8 cellular contexts compared by ENCODE assay signal in genomic region chr19:37906868-37907734, GRCh38. TPM values are rescaled to one million over a fixed set of nuclear protein-coding genes. Genes with fewer than 3 reads are reported as not detected.
DNase-seq lines count a peak whose midpoint lies in the region; ATAC-seq and TF ChIP-seq lines count a peak whose summit lies in the region.

Gene SIPA1L3 (plus strand): TSS chr19:37907208. CDS start chr19:38081566, 174,358 bp downstream.

- H3K9me3 Mint-ChIP-seq in WTC11 (no peaks in the 10 kb centered on the region), immature natural killer cell (no peaks in the 10 kb centered on the region)

- H3K36me3 Mint-ChIP-seq in WTC11 (no peaks in the 10 kb centered on the region), immature natural killer cell (no peaks in the 10 kb centered on the region)

- peak within 1 kb of the TSS; percentile 95 for H3K4me3 ChIP-seq in AG04449 (ENCODE audit: low read depth, low read length)

- POLR2A ChIA-PET in AG04449 (lab: Yijun Ruan, JAX) = interaction anchor here (0.7 to 3.1 kb wide), 8 partner anchors 91 to 481 kb away, joined by 3 to 21 read pairs (median 4); partner anchors contain the start of genes GGN and PSMD8
- POLR2A ChIA-PET in WTC11 (lab: Charles Lee) = interaction anchor here (0.6 to 2.8 kb wide), 18 partner anchors 12 to 481 kb away, joined by 3 to 31 read pairs (median 4); partner anchors contain the start of genes GGN, PSMD8, SPINT2 and ZNF573

- no peaks in the 10 kb centered on the region; the same call in 1 of the 2 replicates for H3K27me3 Mint-ChIP-seq in WTC11 (ENCODE audit: low read depth)
- H3K27me3 Mint-ChIP-seq in immature natural killer cell (ENCODE audit: low read depth in 3 of 3) = peaks cover 0 to 6% (median 2%) of the 10 kb centered on the region in 3 donors

- CTCF ChIA-PET in AG04449 (lab: Yijun Ruan, JAX) (interaction anchor here (0.6 to 12.1 kb wide), 23 partner anchors 9 to 337 kb away, joined by 3 to 213 read pairs (median 4); no protein-coding TSS in a partner anchor), WTC11 (lab: Charles Lee) (interaction anchor here (0.6 to 6.6 kb wide), 39 partner anchors 8 to 496 kb away, joined by 3 to 75 read pairs (median 5); partner anchors contain the start of genes CATSPERG, FAM98C, GGN and PPP1R14A)

- ATAC-seq in GM18907 (IDR thresholded peaks at IDR 0.05; ENCODE audit: unreplicated experiment) (peak; percentile 87), HG03159 (IDR thresholded peaks at IDR 0.05; ENCODE audit: unreplicated experiment) (peak; percentile 79), WTC11 (peak; percentile 92)

- H3K27ac Mint-ChIP-seq in WTC11 (peak within 1 kb of the TSS; percentile 98), immature natural killer cell (peak within 1 kb of the TSS; percentile 46 to 87 (median 72))

- peak within 1 kb of the TSS; percentile 62 for H3K27ac ChIP-seq in caudate nucleus (ENCODE audit: low read depth, low read length)

- H3K4me3 Mint-ChIP-seq in WTC11 (peak within 1 kb of the TSS; percentile 90), immature natural killer cell (peak within 1 kb of the TSS; percentile 90 to 96 (median 92))

- DNase-seq in AG04449 (ENCODE audit: low read depth, low spot score) (peak; percentile 54), NCI-H2227 treated with DMSO at 0.1 percent for 48 hours (lab: John Stamatoyannopoulos, UW) (peak; percentile 100), WTC11 (ENCODE audit: low spot score) (peak; percentile 97), caudate nucleus (lab: John Stamatoyannopoulos, UW) (peak; percentile 29 to 97 (median 92)), immature natural killer cell (peak; percentile 86 to 90 (median 88))
- DNase-seq in stimulated activated CD4-positive, alpha-beta T cell treated with anti-CD3 and anti-CD28 coated beads, Interleukin-12 subunit alpha, Interleukin-12 subunit beta, amount 100 ng/mL, for 24 hours (ENCODE audit: low read depth in 2 of 2) = peak; percentile 87 to 88

- TF ChIP-seq CTCF in AG04449 (IDR thresholded peaks at IDR 0.05; ENCODE audit: insufficient read depth, low read length, missing control alignments) (no peak), WTC11 (IDR thresholded peaks at IDR 0.05) (no peak)

- H3K4me1 Mint-ChIP-seq in WTC11 (peaks cover 38% of the 10 kb centered on the region), immature natural killer cell (peaks cover 17 to 21% of the 10 kb centered on the region in 2 donors)

TF ChIP-seq in WTC11, 78 proteins besides CTCF, POLR2A, EP300 and RAD21 (continues in another document):
- TF ChIP-seq FOXJ3 (CRISPR knock-in tag; IDR thresholded peaks at IDR 0.05; ENCODE audit: borderline replicate concordance) (no peak), ERG (CRISPR knock-in tag; IDR thresholded peaks at IDR 0.05) (no peak), ZNF416 (CRISPR knock-in tag; IDR thresholded peaks at IDR 0.05) (no peak), PRDM15 (CRISPR knock-in tag; IDR thresholded peaks at IDR 0.05) (0 out of 2 replicates have a peak, but pooled peaks have one; percentile 7), ZNF232 (CRISPR knock-in tag; IDR thresholded peaks at IDR 0.05) (0 out of 2 replicates have a peak, but pooled peaks have one; percentile 32), IRF2 (CRISPR knock-in tag; IDR thresholded peaks at IDR 0.05; ENCODE audit: borderline replicate concordance, low read depth) (no peak; the same call in 1 of the 2 replicates), ETV6 (CRISPR knock-in tag; IDR thresholded peaks at IDR 0.05) (no peak), ZNF425 (CRISPR knock-in tag; conservative IDR thresholded peaks at IDR 0.05) (no peak), RORB (CRISPR knock-in tag; IDR thresholded peaks at IDR 0.05) (no peak), MYBL2 (CRISPR knock-in tag; IDR thresholded peaks at IDR 0.05) (peak; percentile 48; the same call in 1 of the 2 replicates), ZSCAN18 (CRISPR knock-in tag; IDR thresholded peaks at IDR 0.05) (no peak), GRHL2 (CRISPR knock-in tag; IDR thresholded peaks at IDR 0.05; ENCODE audit: insufficient replicate concordance, severe bottlenecking) (no peak), JAZF1 (CRISPR knock-in tag; IDR thresholded peaks at IDR 0.05) (no peak), CREB1 (CRISPR knock-in tag; IDR thresholded peaks at IDR 0.05) (no peak), ATF3 (CRISPR knock-in tag; conservative IDR thresholded peaks at IDR 0.05) (no peak), E2F4 (CRISPR knock-in tag; IDR thresholded peaks at IDR 0.05; ENCODE audit: borderline replicate concordance, low read depth) (0 out of 2 replicates have a peak, but pooled peaks have one; percentile 58)

RNA-seq across cellular contexts. Expression of gene SIPA1L3, which starts in this region (rescaled TPM):
- 41.5 to 44.4 TPM (median 42.4 TPM) in 3 replicates for total RNA-seq in WTC11 (2021)
- polyA plus RNA-seq in immature natural killer cell = 1 to 10 TPM in 2 of 3 donors, under 1 TPM in 1; 0.29 to 4.1 (median 3.2) TPM

Comparison
In these comparisons a context has a peak if more than half of its experiments do, and no peak if none do; other contexts are left out.
1. Peak in every context shown above with its lines: DNase-seq, ATAC-seq, H3K4me3 ChIP-seq and H3K27ac ChIP-seq.